10 cellular contexts compared by ENCODE assay signal in genomic region chr15:75061272-75061671, GRCh38. TPM values are rescaled to one million over a fixed set of nuclear protein-coding genes. Genes with fewer than 3 reads are reported as not detected.
DNase-seq lines count a peak whose midpoint lies in the region; ATAC-seq and TF ChIP-seq lines count a peak whose summit lies in the region.
"Had no signal": no experiment of that assay in that cellular context is flagged by ENCODE, and none has a peak within 500 bp of the region (broad histone marks: within the 10 kb centered on the region; RNA-seq: fewer than 3 reads in every experiment).

No MANE protein-coding gene starts in this region.

- no peak for TF ChIP-seq POLR2A in thyroid gland (IDR thresholded peaks at IDR 0.05)

- peaks cover 12 to 20% of the 10 kb centered on the region in 2 donors for H3K4me1 Mint-ChIP-seq in stimulated activated naive B cell treated with anti-CD40 and anti-IgM and Interleukin-4, amounts not matched to agents 10 μg/mL and 1 μg/mL and 100 μg/mL, for 72 hours

- intact Hi-C loops in thyroid gland (cut with DNase I): no loop called here

- H3K27me3 ChIP-seq in KMS-11 (ENCODE audit: insufficient read depth, low read depth) (no peaks in the 10 kb centered on the region), thyroid gland (no peaks in the 10 kb centered on the region)

- no peaks in the 10 kb centered on the region for H3K27me3 Mint-ChIP-seq in stimulated activated naive B cell treated with anti-CD40 and anti-IgM and Interleukin-4, amounts not matched to agents 10 μg/mL and 1 μg/mL and 100 μg/mL, for 72 hours
- H3K27me3 Mint-ChIP-seq: activated naive CD8-positive, alpha-beta T cell had no signal

- H3K36me3 Mint-ChIP-seq in stimulated activated naive B cell treated with anti-CD40 and anti-IgM and Interleukin-4, amounts not matched to agents 10 μg/mL and 1 μg/mL and 100 μg/mL, for 72 hours: peaks cover 9 to 10% of the 10 kb centered on the region in 2 donors
- H3K36me3 Mint-ChIP-seq: activated naive CD8-positive, alpha-beta T cell had no signal

- peak; percentile 78 to 79 for ATAC-seq in stimulated activated naive B cell treated with anti-CD40 and anti-IgM and Interleukin-4, amounts not matched to agents 10 μg/mL and 1 μg/mL and 100 μg/mL, for 72 hours (replicated peaks)

- H3K27ac Mint-ChIP-seq in stimulated activated naive B cell treated with anti-CD40 and anti-IgM and Interleukin-4, amounts not matched to agents 10 μg/mL and 1 μg/mL and 100 μg/mL, for 72 hours: no peak overlapping the region
- H3K27ac Mint-ChIP-seq: activated naive CD8-positive, alpha-beta T cell had no signal

- H3K4me2 ChIP-seq in KMS-11: peak overlapping the region; percentile 41

- in situ Hi-C loops in astrocyte of the cerebellum (cut with HindIII; ENCODE audit: low sequenced_read_pairs): loop anchor here (5.0 kb wide), 2 partner anchors 66 to 131 kb away; no protein-coding TSS in a partner anchor

- no peaks in the 10 kb centered on the region for H3K79me2 ChIP-seq in KMS-11 (ENCODE audit: insufficient read depth, low read depth)

- H3K27ac ChIP-seq in KMS-11: peak overlapping the region; percentile 10; the same call in 1 of the 2 replicates
- H3K27ac ChIP-seq in thyroid gland: no peak overlapping the region

- no peak overlapping the region for H3K4me3 ChIP-seq in KMS-11 (IDR thresholded peaks at IDR 0.05; ENCODE audit: insufficient read depth, low read depth, low read length)
- H3K4me3 ChIP-seq in astrocyte of the cerebellum (ENCODE audit: low read depth, low read length): no peak overlapping the region
- no peak overlapping the region for H3K4me3 ChIP-seq in thyroid gland (replicated peaks in 1 of 3)

- no peak for TF ChIP-seq CTCF in KMS-11 (conservative IDR thresholded peaks at IDR 0.05; ENCODE audit: low read depth, low read length)
- no peak for TF ChIP-seq CTCF in astrocyte of the cerebellum (IDR thresholded peaks at IDR 0.05; ENCODE audit: low read depth, low read length, missing control alignments)
- TF ChIP-seq CTCF in thyroid gland (IDR thresholded peaks at IDR 0.05): no peak

- peaks cover 0 to 4% of the 10 kb centered on the region in 2 donors for H3K9me3 Mint-ChIP-seq in stimulated activated naive B cell treated with anti-CD40 and anti-IgM and Interleukin-4, amounts not matched to agents 10 μg/mL and 1 μg/mL and 100 μg/mL, for 72 hours

- peak; percentile 50 for DNase-seq in NK-92 treated with Interleukin-12 subunit alpha and Interleukin-12 subunit beta, amount 100 ng/mL, for 24 hours (lab: John Stamatoyannopoulos, UW)
- DNase-seq in NK-92 (lab: John Stamatoyannopoulos, UW; ENCODE audit: unreplicated experiment) (no peak), astrocyte of the cerebellum (ENCODE audit: low read depth) (peak; percentile 48), NCI-H146 (lab: John Stamatoyannopoulos, UW) (no peak), DMS114 treated with DMSO at 0.1 percent for 48 hours (lab: John Stamatoyannopoulos, UW; ENCODE audit: unreplicated experiment) (no peak), thyroid gland (no peak)
- DNase-seq in stimulated activated naive B cell treated with anti-CD40 and anti-IgM and Interleukin-4, amounts not matched to agents 10 μg/mL and 1 μg/mL and 100 μg/mL, for 72 hours: no peak
- DNase-seq: 8988T had no signal

- no peaks in the 10 kb centered on the region for H4K20me1 ChIP-seq in KMS-11 (ENCODE audit: insufficient read depth)

- H3K4me1 ChIP-seq in KMS-11 (ENCODE audit: low read depth, poor library complexity, severe bottlenecking) (peaks cover 64% of the 10 kb centered on the region), thyroid gland (no peaks in the 10 kb centered on the region)

- H3K9ac ChIP-seq in KMS-11: no peak overlapping the region

- H3K36me3 ChIP-seq in KMS-11 (ENCODE audit: insufficient read depth) (no peaks in the 10 kb centered on the region), thyroid gland (no peaks in the 10 kb centered on the region)

- no peak overlapping the region for H3K4me3 Mint-ChIP-seq in stimulated activated naive B cell treated with anti-CD40 and anti-IgM and Interleukin-4, amounts not matched to agents 10 μg/mL and 1 μg/mL and 100 μg/mL, for 72 hours
- H3K4me3 Mint-ChIP-seq: activated naive CD8-positive, alpha-beta T cell had no signal

- H3K9me3 ChIP-seq in thyroid gland: no peaks in the 10 kb centered on the region

- H2AFZ ChIP-seq in KMS-11 (ENCODE audit: low read depth): no peak overlapping the region

RNA-seq across cellular contexts. Expression of gene PPCDC, which starts 37.9 kb away (rescaled TPM):
- total RNA-seq in thyroid gland: 10 to 100 TPM in 3 of 4 donors, 1 to 10 TPM in 1; 3.5 to 31.2 (median 20.6) TPM

Comparison
In these comparisons a context has a peak if more than half of its experiments do, and no peak if none do; other contexts are left out.
1. DNase-seq: peak in NK-92 treated with Interleukin-12 subunit alpha and Interleukin-12 subunit beta, amount 100 ng/mL, for 24 hours (single experiment) and astrocyte of the cerebellum (single experiment); none in NK-92 (single experiment), stimulated activated naive B cell treated with anti-CD40 and anti-IgM and Interleukin-4, amounts not matched to agents 10 μg/mL and 1 μg/mL and 100 μg/mL, for 72 hours (single experiment), NCI-H146 (single experiment), DMS114 treated with DMSO at 0.1 percent for 48 hours (single experiment) and thyroid gland (0 of 2).